ENCODE assay signal across 14 cellular contexts in genomic region chr7:72183835-72184234, GRCh38.
A peak's percentile ranks its signal among the peaks of the same experiment; 100 is the strongest.
DNase-seq lines count a peak whose midpoint lies in the region; ATAC-seq, FAIRE-seq and TF ChIP-seq lines count a peak whose summit lies in the region.
"Had no signal": no experiment of that assay in that cellular context is flagged by ENCODE, and none has a peak within 500 bp of the region (broad histone marks: within the 10 kb centered on the region; RNA-seq: fewer than 3 reads in every experiment).

No MANE protein-coding gene starts in this region.

- H4K91ac ChIP-seq in H1 (replicated peaks; ENCODE audit: insufficient read length, low read length): no peak overlapping the region

- no peaks in the 10 kb centered on the region for H4K20me1 ChIP-seq in H1 (replicated peaks in 1 of 2; ENCODE audit: control insufficient read depth in 1 of 2, insufficient read depth in 2 of 2, low read length in 2 of 2)

- H3K18ac ChIP-seq in H1 (ENCODE audit: extremely low read depth, low read length): no peak overlapping the region

- no peak overlapping the region for H4K8ac ChIP-seq in H1 (ENCODE audit: extremely low read depth, insufficient read depth, low read length)

- H3K27ac ChIP-seq in 22Rv1 (no peak overlapping the region), H1 (ENCODE audit: low read depth, low read length) (no peak overlapping the region), stomach (no peak overlapping the region), kidney (ENCODE audit: low read depth in 2 of 2, low read length in 2 of 2) (no peak overlapping the region)
- H3K27ac ChIP-seq: right atrium auricular region, upper lobe of left lung had no signal

- H3K79me1 ChIP-seq in H1 (ENCODE audit: low read depth, low read length): no peaks in the 10 kb centered on the region; the same call in 1 of the 2 replicates

- H3K79me2 ChIP-seq in H1 (ENCODE audit: control insufficient read depth in 1 of 2, insufficient read depth in 2 of 2, low read length in 2 of 2): no peaks in the 10 kb centered on the region

- CTCF ChIA-PET in H1 (lab: Charles Lee; ENCODE audit: partially characterized antibody): interaction anchor here (0.6 to 1.5 kb wide), 2 partner anchors 11 to 307 kb away, joined by 6 to 8 read pairs; no protein-coding TSS in a partner anchor

- no peak overlapping the region for H2BK20ac ChIP-seq in H1 (ENCODE audit: low read length)

- FAIRE-seq in D721Med (lab: Jason Lieb, UNC): peak; percentile 77
- FAIRE-seq in H1 (lab: Jason Lieb, UNC): peak; percentile 52
- FAIRE-seq in kidney (lab: Jason Lieb, UNC): no peak

- H2BK120ac ChIP-seq in H1 (replicated peaks; ENCODE audit: low read depth, low read length): no peak overlapping the region

- no peak overlapping the region for H2BK12ac ChIP-seq in H1 (ENCODE audit: low read depth, low read length)

- no peak overlapping the region for H3K23ac ChIP-seq in H1 (ENCODE audit: insufficient read length)

- H3K27me3 ChIP-seq in H1 (replicated peaks in 1 of 4; ENCODE audit: control insufficient read depth in 3 of 4, extremely low read depth in 1 of 4, insufficient read depth in 3 of 4, low read length in 3 of 4) (no peaks in the 10 kb centered on the region), stomach (no peaks in the 10 kb centered on the region)
- H3K27me3 ChIP-seq: right atrium auricular region, upper lobe of left lung had no signal

- H4K5ac ChIP-seq in H1 (ENCODE audit: insufficient read length, low read depth, low read length): no peak overlapping the region

- H3K14ac ChIP-seq in H1 (ENCODE audit: insufficient read length): no peak overlapping the region

- no peak for ATAC-seq in GM21447 (IDR thresholded peaks at IDR 0.05; ENCODE audit: unreplicated experiment)

- TF ChIP-seq CTCF in 22Rv1 (IDR thresholded peaks at IDR 0.05): peak; percentile 81
- TF ChIP-seq CTCF in D721Med (IDR thresholded peaks at IDR 0.05; ENCODE audit: insufficient read depth, missing control alignments): peak; percentile 32
- TF ChIP-seq CTCF in NB4 (IDR thresholded peaks at IDR 0.05; ENCODE audit: low read depth, low read length): peak; percentile 36
- peak in 2 of 3 experiments; percentile 27 to 48; a peak in 2 of 4 replicates for TF ChIP-seq CTCF in H1 (IDR thresholded peaks at IDR 0.05; ENCODE audit: control extremely low read depth in 1 of 3, insufficient read depth in 1 of 3, low read depth in 1 of 3, low read length in 3 of 3)
- peak in 1 of 7 experiments; percentile 18 for TF ChIP-seq CTCF in stomach (IDR thresholded peaks at IDR 0.05)
- no peak for TF ChIP-seq CTCF in kidney (IDR thresholded peaks at IDR 0.05; ENCODE audit: borderline replicate concordance, extremely low read depth, insufficient read depth)

- no peak for DNase-seq in D721Med (ENCODE audit: insufficient read length, low spot score)
- DNase-seq in NB4 (ENCODE audit: low read depth): peak; percentile 57
- no peak for DNase-seq in H1 (ENCODE audit: low read depth in 1 of 2, low spot score in 2 of 2)
- DNase-seq in LoVo (ENCODE audit: low spot score): no peak
- no peak for DNase-seq in stomach
- DNase-seq in kidney: no peak
- DNase-seq: activated CD4-positive, alpha-beta T cell treated with anti-CD3 and anti-CD28 coated beads, Interleukin-2, amount 10 ng/mL, durations not matched to agents 24 days and 14 days; activated naive CD4-positive, alpha-beta T cell treated with Interleukin-2 at 50 U/mL for 16 hours; CD4-positive, alpha-beta memory T cell; NCI-H2171 treated with DMSO at 0.1 percent for 48 hours; upper lobe of left lung had no signal

- H3K4ac ChIP-seq in H1 (replicated peaks; ENCODE audit: insufficient read length, low read depth, low read length): no peak overlapping the region

- no peak overlapping the region for H3K4me2 ChIP-seq in H1 (ENCODE audit: insufficient read depth in 1 of 2, low read depth in 2 of 2, low read length in 2 of 2)

- H3K23me2 ChIP-seq in H1 (ENCODE audit: low read depth, low read length): no peaks in the 10 kb centered on the region; the same call in 1 of the 2 replicates

- H2AK5ac ChIP-seq in H1 (ENCODE audit: low read depth, low read length): no peak overlapping the region

- H3K9ac ChIP-seq in H1 (replicated peaks in 1 of 4; ENCODE audit: extremely low read depth in 1 of 4, low read depth in 3 of 4, low read length in 3 of 4): no peak overlapping the region
- H3K9ac ChIP-seq in kidney (ENCODE audit: low read length in 2 of 2): no peak overlapping the region

- intact Hi-C loops in stomach (cut with DNase I; ENCODE audit: low total_unique reads) (no loop called here), kidney (cut with DNase I) (no loop called here)

- TF ChIP-seq POLR2A in NB4 (IDR thresholded peaks at IDR 0.05; ENCODE audit: extremely low read depth, insufficient read length) (no peak), H1 (IDR thresholded peaks at IDR 0.05; ENCODE audit: control extremely low read depth in 1 of 2, low read depth in 2 of 2, low read length in 2 of 2) (no peak), stomach (IDR thresholded peaks at IDR 0.05) (no peak)

- no peak overlapping the region for H3K56ac ChIP-seq in H1 (replicated peaks; ENCODE audit: insufficient read length, low read depth, low read length)

- H3K9me3 ChIP-seq in H1 (ENCODE audit: insufficient read depth in 2 of 2, low read depth in 1 of 2, low read length in 1 of 2) (no peaks in the 10 kb centered on the region), stomach (no peaks in the 10 kb centered on the region), kidney (ENCODE audit: control insufficient read depth in 1 of 2, low read length in 2 of 2) (peaks cover 0 to 3% of the 10 kb centered on the region in 2 donors)
- H3K9me3 ChIP-seq: upper lobe of left lung had no signal

- no peak overlapping the region for H3K4me3 ChIP-seq in NB4 (ENCODE audit: low read depth, low read length)
- no peak overlapping the region for H3K4me3 ChIP-seq in H1 (ENCODE audit: extremely low read depth in 1 of 4, insufficient read depth in 2 of 4, low read depth in 3 of 4, low read length in 4 of 4)
- H3K4me3 ChIP-seq in stomach: no peak overlapping the region
- no peak overlapping the region for H3K4me3 ChIP-seq in kidney (ENCODE audit: low read length in 2 of 2)
- H3K4me3 ChIP-seq: right atrium auricular region, upper lobe of left lung had no signal

- POLR2A ChIA-PET in H1 (lab: Charles Lee; ENCODE audit: partially characterized antibody): interaction anchor here (0.8 kb wide), 1 partner anchor 83 kb away, joined by 3 read pairs; no protein-coding TSS in a partner anchor

- H2BK15ac ChIP-seq in H1 (ENCODE audit: low read length): no peak overlapping the region

- peak; percentile 38 to 55 for TF ChIP-seq RAD21 in H1 (IDR thresholded peaks at IDR 0.05 in 1 of 2, conservative IDR thresholded peaks at IDR 0.05 in 1 of 2; ENCODE audit: low read depth in 2 of 2, low read length in 2 of 2)

- H3K36me3 ChIP-seq in H1 (ENCODE audit: control insufficient read depth in 2 of 4, insufficient read depth in 4 of 4, low read length in 3 of 4) (no peaks in the 10 kb centered on the region), stomach (no peaks in the 10 kb centered on the region), kidney (ENCODE audit: control insufficient read depth in 1 of 2, insufficient read depth in 2 of 2, low read length in 2 of 2) (no peaks in the 10 kb centered on the region)
- H3K36me3 ChIP-seq: right atrium auricular region, upper lobe of left lung had no signal

- H3K4me1 ChIP-seq in H1 (replicated peaks in 1 of 4; ENCODE audit: control insufficient read depth in 3 of 4, insufficient read depth in 4 of 4, low read length in 3 of 4) (peaks cover 0 to 5% (median 2%) of the 10 kb centered on the region in 4 experiments; a peak in 2 of 7 replicates), stomach (no peaks in the 10 kb centered on the region), kidney (ENCODE audit: control insufficient read depth in 1 of 2, insufficient read depth in 1 of 2, low read depth in 1 of 2, low read length in 2 of 2) (no peaks in the 10 kb centered on the region)
- H3K4me1 ChIP-seq: right atrium auricular region, upper lobe of left lung had no signal

- TF ChIP-seq EP300 in H1 (IDR thresholded peaks at IDR 0.05; ENCODE audit: borderline replicate concordance in 1 of 2, low read depth in 2 of 2, low read length in 2 of 2) (no peak), stomach (IDR thresholded peaks at IDR 0.05) (no peak)

- H2BK5ac ChIP-seq in H1 (ENCODE audit: low read depth, low read length): no peak overlapping the region

- H2AFZ ChIP-seq in H1 (ENCODE audit: low read length): no peak overlapping the region

- WGBS in H1 (ENCODE audit: extremely low coverage in 1 of 2, insufficient coverage in 1 of 2, insufficient read length in 1 of 2, insufficient replicate concordance in 2 of 2, low coverage in 1 of 2, low lambda C conversion rate in 2 of 2, missing lambda C conversion rate in 1 of 2), 2 experiments: 88% methylated on average over 9 of the region's 9 CpGs; no CpG with 5 or more reads in 1 of the 2 experiments
- 80 to 84% (median 83%) methylated on average over 9 of the region's 9 CpGs for WGBS in stomach, 5 donors

TF ChIP-seq in H1, 55 proteins besides CTCF, POLR2A, EP300 and RAD21 (continues in another document):
- no peak for TF ChIP-seq ZNF274 (IDR thresholded peaks at IDR 0.05; ENCODE audit: borderline replicate concordance, extremely low read depth, low read length)
- no peak for TF ChIP-seq NANOG (IDR thresholded peaks at IDR 0.05; ENCODE audit: insufficient read depth, low read depth, low read length, poor library complexity, severe bottlenecking)
